Comparison of ENCODE assay signal across 17 cellular contexts in genomic region chr15:87224409-87224808, GRCh38.
"Had no signal": no experiment of that assay in that cellular context is flagged by ENCODE, and none has a peak within 500 bp of the region (broad histone marks: within the 10 kb centered on the region; RNA-seq: fewer than 3 reads in every experiment).

No MANE protein-coding gene starts in this region.

- H3K27ac ChIP-seq: brain microvascular endothelial cell, heart left ventricle, neutrophil, tibial artery, WERI-Rb-1 had no signal

- H3K4me3 ChIP-seq: heart left ventricle, mucosa of descending colon, tibial artery had no signal

- H3K36me3 ChIP-seq: brain microvascular endothelial cell, heart left ventricle, neutrophil, tibial artery, WERI-Rb-1 had no signal

- ATAC-seq: activated CD8-positive, alpha-beta T cell treated with anti-CD3 and anti-CD28 coated beads, Interleukin-2, amount 10 ng/mL, durations not matched to agents 7 days and 5 days; activated naive CD8-positive, alpha-beta T cell treated with anti-CD3 and anti-CD28 coated beads, Interleukin-2, amount 50 U/mL, for 24 hours; heart left ventricle; mucosa of descending colon; naive thymus-derived CD8-positive, alpha-beta T cell had no signal

- DNase-seq: activated CD4-positive, alpha-beta T cell treated with anti-CD3 and anti-CD28 coated beads for 4 hours; activated CD8-positive, alpha-beta memory T cell treated with anti-CD3 and anti-CD28 coated beads, Interleukin-2, amount 50 U/mL, for 48 hours; activated CD8-positive, alpha-beta T cell treated with anti-CD3 and anti-CD28 coated beads, Interleukin-2, amount 10 ng/mL, durations not matched to agents 7 days and 5 days; activated naive CD4-positive, alpha-beta T cell; activated naive CD8-positive, alpha-beta T cell treated with anti-CD3 and anti-CD28 coated beads, Interleukin-2, amount 50 U/mL, for 24 hours; brain microvascular endothelial cell; dermis blood vessel endothelial cell; endodermal cell; foreskin melanocyte; heart left ventricle; mucosa of descending colon; naive thymus-derived CD8-positive, alpha-beta T cell; posterior cingulate gyrus; small intestine; tibial artery; WERI-Rb-1 had no signal

- H3K27me3 ChIP-seq: brain microvascular endothelial cell, heart left ventricle, neutrophil, tibial artery had no signal

- H3K9me3 ChIP-seq: heart left ventricle, neutrophil, tibial artery had no signal

- H3K4me1 ChIP-seq: heart left ventricle, tibial artery had no signal
